Comparison of ENCODE assay signal across 1 cellular context in the genomic region with DNA sequence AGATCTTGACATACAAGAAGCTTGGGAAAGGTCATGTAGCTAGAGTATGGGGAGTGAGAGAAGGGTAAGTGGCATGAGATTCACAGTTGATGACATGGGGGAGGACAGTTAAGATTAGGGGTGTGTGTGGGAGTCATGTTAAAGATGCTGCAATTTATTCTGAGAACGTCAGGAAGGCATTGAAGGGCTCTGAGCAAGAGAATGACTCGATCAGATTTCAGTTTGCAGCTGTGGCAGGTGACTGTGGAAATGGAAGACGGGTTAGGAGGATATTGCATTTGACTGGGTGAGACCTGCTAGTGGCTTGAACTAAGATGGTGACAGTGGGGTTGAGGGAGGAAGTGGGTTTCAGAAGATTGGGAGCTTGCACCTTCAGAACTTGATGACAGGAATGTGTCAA.
TF ChIP-seq lines count a peak whose summit lies in the region.

No MANE protein-coding gene starts in this region.

TF ChIP-seq in K562, 482 proteins besides CTCF, POLR2A, EP300 and RAD21:
- no peak for TF ChIP-seq PCBP1 (IDR thresholded peaks at IDR 0.05; ENCODE audit: low read depth, low read length, poor library complexity, severe bottlenecking)
- TF ChIP-seq FOXK1 (CRISPR knock-in tag; IDR thresholded peaks at IDR 0.05; ENCODE audit: borderline replicate concordance) = no peak
- TF ChIP-seq RB1 (IDR thresholded peaks at IDR 0.05; ENCODE audit: low read depth) = no peak
- TF ChIP-seq TRIM28 (IDR thresholded peaks at IDR 0.05) = no peak
- TF ChIP-seq TCF7 (IDR thresholded peaks at IDR 0.05; ENCODE audit: borderline replicate concordance) = no peak
- TF ChIP-seq SAFB (IDR thresholded peaks at IDR 0.05; ENCODE audit: borderline replicate concordance, low read depth, low read length) = no peak
- no peak for TF ChIP-seq HMG20A (CRISPR knock-in tag; conservative IDR thresholded peaks at IDR 0.05)
- TF ChIP-seq ELF1 (tag; IDR thresholded peaks at IDR 0.05) = no peak
- peak in 1 of 2 experiments; percentile 21; a peak in 2 of 4 replicates for TF ChIP-seq KDM1A (IDR thresholded peaks at IDR 0.05)
- no peak for TF ChIP-seq WHSC1 (IDR thresholded peaks at IDR 0.05; ENCODE audit: low read length)
- TF ChIP-seq, protein P1, sequence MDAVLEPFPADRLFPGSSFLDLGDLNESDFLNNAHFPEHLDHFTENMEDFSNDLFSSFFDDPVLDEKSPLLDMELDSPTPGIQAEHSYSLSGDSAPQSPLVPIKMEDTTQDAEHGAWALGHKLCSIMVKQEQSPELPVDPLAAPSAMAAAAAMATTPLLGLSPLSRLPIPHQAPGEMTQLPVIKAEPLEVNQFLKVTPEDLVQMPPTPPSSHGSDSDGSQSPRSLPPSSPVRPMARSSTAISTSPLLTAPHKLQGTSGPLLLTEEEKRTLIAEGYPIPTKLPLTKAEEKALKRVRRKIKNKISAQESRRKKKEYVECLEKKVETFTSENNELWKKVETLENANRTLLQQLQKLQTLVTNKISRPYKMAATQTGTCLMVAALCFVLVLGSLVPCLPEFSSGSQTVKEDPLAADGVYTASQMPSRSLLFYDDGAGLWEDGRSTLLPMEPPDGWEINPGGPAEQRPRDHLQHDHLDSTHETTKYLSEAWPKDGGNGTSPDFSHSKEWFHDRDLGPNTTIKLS (IDR thresholded peaks at IDR 0.05; ENCODE audit: borderline replicate concordance, low read depth) = no peak
- no peak for TF ChIP-seq SMARCB1 (IDR thresholded peaks at IDR 0.05; ENCODE audit: insufficient read length, low read depth)
- TF ChIP-seq ZNF79 (CRISPR knock-in tag; IDR thresholded peaks at IDR 0.05; ENCODE audit: low read depth) = no peak
- TF ChIP-seq, protein P2, sequence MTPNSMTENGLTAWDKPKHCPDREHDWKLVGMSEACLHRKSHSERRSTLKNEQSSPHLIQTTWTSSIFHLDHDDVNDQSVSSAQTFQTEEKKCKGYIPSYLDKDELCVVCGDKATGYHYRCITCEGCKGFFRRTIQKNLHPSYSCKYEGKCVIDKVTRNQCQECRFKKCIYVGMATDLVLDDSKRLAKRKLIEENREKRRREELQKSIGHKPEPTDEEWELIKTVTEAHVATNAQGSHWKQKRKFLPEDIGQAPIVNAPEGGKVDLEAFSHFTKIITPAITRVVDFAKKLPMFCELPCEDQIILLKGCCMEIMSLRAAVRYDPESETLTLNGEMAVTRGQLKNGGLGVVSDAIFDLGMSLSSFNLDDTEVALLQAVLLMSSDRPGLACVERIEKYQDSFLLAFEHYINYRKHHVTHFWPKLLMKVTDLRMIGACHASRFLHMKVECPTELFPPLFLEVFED (CRISPR knock-in tag; conservative IDR thresholded peaks at IDR 0.05) = 0 out of 2 replicates have a peak, but pooled peaks have one; percentile 60
- no peak for TF ChIP-seq HNRNPLL (IDR thresholded peaks at IDR 0.05; ENCODE audit: low read depth, low read length, poor library complexity, severe bottlenecking)
- TF ChIP-seq ZNF134 (CRISPR knock-in tag; conservative IDR thresholded peaks at IDR 0.05) = no peak
- TF ChIP-seq, protein P3, sequence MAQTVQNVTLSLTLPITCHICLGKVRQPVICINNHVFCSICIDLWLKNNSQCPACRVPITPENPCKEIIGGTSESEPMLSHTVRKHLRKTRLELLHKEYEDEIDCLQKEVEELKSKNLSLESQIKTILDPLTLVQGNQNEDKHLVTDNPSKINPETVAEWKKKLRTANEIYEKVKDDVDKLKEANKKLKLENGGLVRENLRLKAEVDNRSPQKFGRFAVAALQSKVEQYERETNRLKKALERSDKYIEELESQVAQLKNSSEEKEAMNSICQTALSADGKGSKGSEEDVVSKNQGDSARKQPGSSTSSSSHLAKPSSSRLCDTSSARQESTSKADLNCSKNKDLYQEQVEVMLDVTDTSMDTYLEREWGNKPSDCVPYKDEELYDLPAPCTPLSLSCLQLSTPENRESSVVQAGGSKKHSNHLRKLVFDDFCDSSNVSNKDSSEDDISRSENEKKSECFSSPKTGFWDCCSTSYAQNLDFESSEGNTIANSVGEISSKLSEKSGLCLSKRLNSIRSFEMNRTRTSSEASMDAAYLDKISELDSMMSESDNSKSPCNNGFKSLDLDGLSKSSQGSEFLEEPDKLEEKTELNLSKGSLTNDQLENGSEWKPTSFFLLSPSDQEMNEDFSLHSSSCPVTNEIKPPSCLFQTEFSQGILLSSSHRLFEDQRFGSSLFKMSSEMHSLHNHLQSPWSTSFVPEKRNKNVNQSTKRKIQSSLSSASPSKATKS (CRISPR knock-in tag; IDR thresholded peaks at IDR 0.05) = no peak
- no peak for TF ChIP-seq NFIC (IDR thresholded peaks at IDR 0.05)
- TF ChIP-seq TAF15 (IDR thresholded peaks at IDR 0.05; ENCODE audit: low read depth, low read length) = no peak
- peak; percentile 38; the same call in 1 of the 2 replicates for TF ChIP-seq EGR1 (conservative IDR thresholded peaks at IDR 0.05)
- TF ChIP-seq KLF13 (tag; IDR thresholded peaks at IDR 0.05; ENCODE audit: borderline replicate concordance, low read depth) = no peak
- TF ChIP-seq RBM14 (IDR thresholded peaks at IDR 0.05; ENCODE audit: borderline replicate concordance, insufficient read depth, low read depth, low read length) = no peak
- 0 out of 2 replicates have a peak, but pooled peaks have one; percentile 24 for TF ChIP-seq CBFA2T3 (IDR thresholded peaks at IDR 0.05)
- TF ChIP-seq ZNF431 (CRISPR knock-in tag; IDR thresholded peaks at IDR 0.05) = no peak
